13 cellular contexts compared by ENCODE assay signal in genomic region chr7:118657391-118658005, GRCh38.
DNase-seq lines count a peak whose midpoint lies in the region; ATAC-seq and TF ChIP-seq lines count a peak whose summit lies in the region.
"Had no signal": no experiment of that assay in that cellular context is flagged by ENCODE, and none has a peak within 500 bp of the region (broad histone marks: within the 10 kb centered on the region; RNA-seq: fewer than 3 reads in every experiment).

No MANE protein-coding gene starts in this region.

- no peaks in the 10 kb centered on the region for H3K36me3 ChIP-seq in OCI-LY7 (ENCODE audit: insufficient read depth, low read length)
- H3K36me3 ChIP-seq: pancreas had no signal

- H3K79me2 ChIP-seq in OCI-LY7 (ENCODE audit: insufficient read depth, low read depth, low read length): no peaks in the 10 kb centered on the region

- intact Hi-C loops in OCI-LY7 (cut with micrococcal nuclease; ENCODE audit: unreplicated experiment) (no loop called here), posterior cingulate gyrus (cut with DNase I) (no loop called here)

- peak overlapping the region; percentile 84 for H2AFZ ChIP-seq in OCI-LY7 (ENCODE audit: low read length)

- H4K20me1 ChIP-seq in OCI-LY7 (ENCODE audit: insufficient read depth, low read length): no peaks in the 10 kb centered on the region

- DNase-seq in OCI-LY7 (ENCODE audit: low spot score) (peak; percentile 35), NCI-H774 (lab: John Stamatoyannopoulos, UW) (no peak), posterior cingulate gyrus (no peak), NCI-H345 treated with DMSO at 0.1 percent for 48 hours (lab: John Stamatoyannopoulos, UW; ENCODE audit: unreplicated experiment) (no peak)
- DNase-seq: NCI-H1105; pancreas; stimulated activated CD4-positive, alpha-beta T cell treated with anti-CD3 and anti-CD28 coated beads, Interleukin-4, amount 100 ng/mL, for 4 hours; testis had no signal

- CTCF ChIA-PET in OCI-LY7 (lab: Charles Lee; ENCODE audit: unreplicated experiment): no interaction called here

- BruUV-seq in OCI-LY7 (replicated peaks; lab: Mats Ljungman, UMichigan): no TSS peak

- H3K9me2 ChIP-seq in OCI-LY7 (ENCODE audit: insufficient read depth, low read length): no peaks in the 10 kb centered on the region; the same call in 1 of the 2 replicates

- H3K4me1 ChIP-seq in OCI-LY7 (ENCODE audit: insufficient read depth, low read length, poor library complexity, severe bottlenecking): peaks cover 15% of the 10 kb centered on the region
- H3K4me1 ChIP-seq: pancreas, testis had no signal

- peak overlapping the region; percentile 50 for H3K27ac ChIP-seq in OCI-LY7 (ENCODE audit: low read depth, low read length, poor library complexity, severe bottlenecking)
- H3K27ac ChIP-seq: C4-2B, pancreas, testis had no signal

- peak overlapping the region; percentile 64 for H3K4me2 ChIP-seq in OCI-LY7 (ENCODE audit: low read length)

- peak overlapping the region; percentile 36 for H3K4me3 ChIP-seq in OCI-LY7 (ENCODE audit: low read depth, low read length, poor library complexity, severe bottlenecking)
- H3K4me3 ChIP-seq: pancreas, testis had no signal

- H3K9me3 ChIP-seq in OCI-LY7 (ENCODE audit: low read length): no peaks in the 10 kb centered on the region
- H3K9me3 ChIP-seq: pancreas, testis had no signal

- POLR2A ChIA-PET in OCI-LY7 (lab: Charles Lee): interaction anchor here (0.9 to 1.7 kb wide), 3 partner anchors 14 to 17 kb away, joined by 3 to 7 read pairs (median 4); no protein-coding TSS in a partner anchor

- ATAC-seq in GM18517 (IDR thresholded peaks at IDR 0.05; ENCODE audit: unreplicated experiment) (peak; percentile 90), GM21390 (IDR thresholded peaks at IDR 0.05; ENCODE audit: unreplicated experiment) (peak; percentile 91), HG03066 (IDR thresholded peaks at IDR 0.05; ENCODE audit: low read depth, unreplicated experiment) (peak; percentile 89), HG03108 (IDR thresholded peaks at IDR 0.05; ENCODE audit: unreplicated experiment) (no peak)
- ATAC-seq: pancreas had no signal

- TF ChIP-seq CTCF in OCI-LY7 (conservative IDR thresholded peaks at IDR 0.05; ENCODE audit: low read length): no peak
